In the genomic region with DNA sequence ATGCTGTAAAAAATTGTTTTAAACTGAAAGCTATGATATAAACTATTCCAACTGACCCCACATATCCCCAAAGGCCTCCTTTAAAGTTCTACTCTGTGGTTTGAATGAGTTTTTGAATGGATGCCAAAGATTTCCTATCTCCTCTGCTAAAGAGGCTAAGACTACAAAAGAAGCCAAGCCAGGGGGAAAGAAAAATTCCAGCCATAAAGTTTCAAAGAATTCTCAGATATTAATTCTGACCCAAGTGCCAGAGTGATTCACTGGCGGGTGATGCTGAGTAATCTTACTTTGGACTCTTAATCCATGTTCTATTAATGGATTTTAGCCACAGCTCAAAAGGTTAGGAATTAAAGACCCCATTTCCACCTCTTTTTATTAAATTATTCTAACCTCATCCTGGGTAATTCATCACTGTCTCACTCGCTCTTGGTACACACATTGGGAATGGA, we compare ENCODE assay signal across 12 cellular contexts.
DNase-seq lines count a peak whose midpoint lies in the region; ATAC-seq and TF ChIP-seq lines count a peak whose summit lies in the region.
"Had no signal": no experiment of that assay in that cellular context is flagged by ENCODE, and none has a peak within 500 bp of the region (broad histone marks: within the 10 kb centered on the region; RNA-seq: fewer than 3 reads in every experiment).

No MANE protein-coding gene starts in this region.

- 0% methylated on average over 2 of the region's 2 CpGs for WGBS in mammary epithelial cell (ENCODE audit: low coverage, missing lambda C conversion rate)

- H3K4me1 ChIP-seq in mammary epithelial cell (ENCODE audit: insufficient read depth, low read length): peaks cover 26% of the 10 kb centered on the region
- H3K4me1 ChIP-seq in MM.1S (ENCODE audit: low read length): no peaks in the 10 kb centered on the region
- H3K4me1 ChIP-seq: transverse colon had no signal

- dilution Hi-C loops in mammary epithelial cell (cut with HindIII; ENCODE audit: low sequenced_read_pairs): no loop called here

- H3K27me3 ChIP-seq in mammary epithelial cell (ENCODE audit: insufficient read depth, low read length): no peaks in the 10 kb centered on the region
- no peaks in the 10 kb centered on the region for H3K27me3 ChIP-seq in MM.1S (replicated peaks; ENCODE audit: insufficient read depth, low read length)
- H3K27me3 ChIP-seq: esophagus squamous epithelium, transverse colon had no signal

- no peak overlapping the region for H3K4me3 ChIP-seq in mammary epithelial cell (replicated peaks in 1 of 3; ENCODE audit: insufficient read depth in 1 of 3, low read depth in 2 of 3, low read length in 3 of 3)
- no peak overlapping the region for H3K4me3 ChIP-seq in MM.1S (ENCODE audit: low read length)
- H3K4me3 ChIP-seq: esophagus squamous epithelium, transverse colon had no signal

- intact Hi-C loops in mammary epithelial cell (cut with micrococcal nuclease): no loop called here

- H3K9me2 ChIP-seq in MM.1S (replicated peaks; ENCODE audit: insufficient read depth, low read length): no peaks in the 10 kb centered on the region

- ATAC-seq in HG03354 (IDR thresholded peaks at IDR 0.05; ENCODE audit: poor library complexity, severe bottlenecking, unreplicated experiment) (no peak), GM19395 (IDR thresholded peaks at IDR 0.05; ENCODE audit: unreplicated experiment) (no peak)

- H3K27me3 Mint-ChIP-seq in mesothelial cell of epicardium (ENCODE audit: low read depth): no peaks in the 10 kb centered on the region

- DNase-seq in AG09319 (ENCODE audit: extremely low read depth, low read depth) (peak; percentile 89), LoVo (ENCODE audit: low spot score) (peak; percentile 23), mammary epithelial cell (peak; percentile 89), mesothelial cell of epicardium (ENCODE audit: low spot score in 2 of 2, unreplicated experiment in 2 of 2) (no peak), MM.1S (no peak), GM13977 (ENCODE audit: low spot score) (no peak)
- DNase-seq: activated CD4-positive, alpha-beta memory T cell treated with anti-CD3 and anti-CD28 coated beads for 36 hours; CD4-positive, alpha-beta T cell; esophagus squamous epithelium; transverse colon had no signal

- H3K27ac Mint-ChIP-seq in mesothelial cell of epicardium: peak overlapping the region; percentile 85
- H3K27ac Mint-ChIP-seq: activated CD4-positive, alpha-beta memory T cell treated with anti-CD3 and anti-CD28 coated beads for 36 hours; CD4-positive, alpha-beta T cell had no signal

- TF ChIP-seq CTCF in AG09319 (IDR thresholded peaks at IDR 0.05; ENCODE audit: low read depth, low read length) (no peak), mammary epithelial cell (conservative IDR thresholded peaks at IDR 0.05 in 1 of 2, IDR thresholded peaks at IDR 0.05 in 1 of 2; ENCODE audit: extremely low read depth in 1 of 2, insufficient read depth in 1 of 2, low read depth in 1 of 2, low read length in 2 of 2) (no peak), mesothelial cell of epicardium (IDR thresholded peaks at IDR 0.05; ENCODE audit: unreplicated experiment) (no peak), MM.1S (IDR thresholded peaks at IDR 0.05; ENCODE audit: low read length) (no peak), GM13977 (IDR thresholded peaks at IDR 0.05; ENCODE audit: extremely low read depth, insufficient read depth, missing control alignments) (no peak)

- peaks cover 82% of the 10 kb centered on the region for H3K4me1 Mint-ChIP-seq in mesothelial cell of epicardium

- H3K9me3 Mint-ChIP-seq in mesothelial cell of epicardium: peaks cover 5% of the 10 kb centered on the region
- H3K9me3 Mint-ChIP-seq: activated CD4-positive, alpha-beta memory T cell treated with anti-CD3 and anti-CD28 coated beads for 36 hours; CD4-positive, alpha-beta T cell had no signal

- no peak overlapping the region for H2AFZ ChIP-seq in mammary epithelial cell (ENCODE audit: low read depth, low read length)
- H2AFZ ChIP-seq in MM.1S (ENCODE audit: low read length): no peak overlapping the region

- CTCF ChIA-PET in mammary epithelial cell (lab: Charles Lee; ENCODE audit: low non-redundant PET): no interaction called here

- H3F3A ChIP-seq in MM.1S (ENCODE audit: insufficient read depth, low read length): no peaks in the 10 kb centered on the region

- no peaks in the 10 kb centered on the region for H3K9me3 ChIP-seq in mammary epithelial cell (replicated peaks; ENCODE audit: insufficient read depth, low read length)
- H3K9me3 ChIP-seq in MM.1S (replicated peaks; ENCODE audit: insufficient read depth, low read length): no peaks in the 10 kb centered on the region
- H3K9me3 ChIP-seq: esophagus squamous epithelium, transverse colon had no signal

- no TSS peak for BruUV-seq in mammary epithelial cell (replicated peaks; lab: Mats Ljungman, UMichigan)

- in situ Hi-C loops in mammary epithelial cell (cut with MboI; ENCODE audit: low sequenced_read_pairs in 2 of 2) (no loop called here), GM13977 (cut with MboI; ENCODE audit: low pct_unique_long_range_greater_than_20kb, low sequenced_read_pairs, unreplicated experiment) (no loop called here)

- H3K36me3 ChIP-seq in mammary epithelial cell (ENCODE audit: insufficient read depth, low read length): no peaks in the 10 kb centered on the region
- H3K36me3 ChIP-seq in MM.1S (replicated peaks; ENCODE audit: insufficient read depth, low read length): no peaks in the 10 kb centered on the region
- H3K36me3 ChIP-seq: esophagus squamous epithelium, transverse colon had no signal

- H4K20me1 ChIP-seq in mammary epithelial cell (ENCODE audit: insufficient read depth, low read length): no peaks in the 10 kb centered on the region
- no peaks in the 10 kb centered on the region for H4K20me1 ChIP-seq in MM.1S (ENCODE audit: insufficient read depth, low read length)

- H3K4me3 Mint-ChIP-seq in mesothelial cell of epicardium: no peak overlapping the region
- H3K4me3 Mint-ChIP-seq: activated CD4-positive, alpha-beta memory T cell treated with anti-CD3 and anti-CD28 coated beads for 36 hours; CD4-positive, alpha-beta T cell had no signal

- peak overlapping the region; percentile 61 for H3K4me2 ChIP-seq in mammary epithelial cell (ENCODE audit: insufficient read depth, low read depth, low read length)
- H3K4me2 ChIP-seq in MM.1S (ENCODE audit: low read depth, low read length): no peak overlapping the region

- peaks cover 4% of the 10 kb centered on the region for H3K36me3 Mint-ChIP-seq in mesothelial cell of epicardium
- H3K36me3 Mint-ChIP-seq: activated CD4-positive, alpha-beta memory T cell treated with anti-CD3 and anti-CD28 coated beads for 36 hours had no signal

- no peaks in the 10 kb centered on the region for H3K79me2 ChIP-seq in mammary epithelial cell (ENCODE audit: insufficient read depth, low read length)
- no peaks in the 10 kb centered on the region for H3K79me2 ChIP-seq in MM.1S (ENCODE audit: low read length)

- peak overlapping the region; percentile 48 for H3K27ac ChIP-seq in mammary epithelial cell (ENCODE audit: insufficient read depth, low read depth, low read length)
- H3K27ac ChIP-seq in MM.1S (ENCODE audit: low read length): no peak overlapping the region

- H3K9ac ChIP-seq in mammary epithelial cell (ENCODE audit: insufficient read depth, low read length) (no peak overlapping the region), MM.1S (ENCODE audit: low read length) (no peak overlapping the region)

Comparison
In these comparisons a context has a peak if more than half of its experiments do, and no peak if none do; other contexts are left out.
1. DNase-seq: peak in AG09319 (single experiment), LoVo (single experiment) and mammary epithelial cell (single experiment); none in mesothelial cell of epicardium (0 of 2), MM.1S (single experiment) and GM13977 (single experiment).